ENCODE assay signal across 31 cellular contexts in the genomic region with DNA sequence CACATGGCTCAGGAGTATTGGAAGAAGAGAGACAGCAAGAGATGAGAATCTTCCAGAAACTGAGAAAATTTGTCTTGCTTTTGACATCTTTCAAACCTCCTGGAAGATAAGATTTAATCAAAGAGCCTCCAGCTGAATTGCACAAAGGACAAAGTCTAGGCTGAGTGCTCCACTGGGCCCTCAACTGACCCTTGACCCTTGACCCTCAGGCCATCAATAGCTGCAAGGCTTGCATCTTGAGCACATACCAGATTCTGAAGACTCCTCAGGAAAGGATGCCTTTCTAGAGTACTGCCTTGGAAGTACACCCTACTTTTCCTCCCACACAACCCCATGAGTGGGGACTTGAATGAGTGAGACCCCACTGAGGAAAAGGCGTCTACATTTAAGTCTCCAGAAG.
"Had no signal": no experiment of that assay in that cellular context is flagged by ENCODE, and none has a peak within 500 bp of the region (broad histone marks: within the 10 kb centered on the region; RNA-seq: fewer than 3 reads in every experiment).

No MANE protein-coding gene starts in this region.

- DNase-seq: Karpas-422, MM.1S, MV-4-11, NCI-H1092, NCI-H1105, NCI-H1417 treated with DMSO at 0.1 percent for 48 hours, NCI-H1436 treated with DMSO at 0.1 percent for 48 hours, NCI-H1694 treated with DMSO at 0.1 percent for 48 hours, NCI-H187 treated with DMSO at 0.1 percent for 48 hours, NCI-H2029, NCI-H2081, NCI-H2171 treated with DMSO at 0.1 percent for 48 hours, NCI-H2227 treated with DMSO at 0.1 percent for 48 hours, NCI-H345, NCI-H446 treated with DMSO at 0.1 percent for 48 hours, NCI-H510A, NCI-H524, NCI-H526, NCI-H69, NCI-H748 treated with DMSO at 0.1 percent for 48 hours, NCI-H82, PC-9, SHP77, SIG-M5, SJCRH30, T-cell had no signal

- H3K4me3 Mint-ChIP-seq: T-cell had no signal

- H3K27ac Mint-ChIP-seq: T-cell had no signal

- H3K4me2 ChIP-seq: PC-9 had no signal

- H3K4me3 ChIP-seq: PC-9, SJCRH30, SK-N-MC had no signal

- H3K27me3 Mint-ChIP-seq: T-cell had no signal

- H3K9me3 ChIP-seq: SJCRH30 had no signal

- H3K36me3 ChIP-seq: SJCRH30 had no signal

- H3K4me1 Mint-ChIP-seq: T-cell had no signal

- H3K36me3 Mint-ChIP-seq: T-cell had no signal

- H2AFZ ChIP-seq: PC-9 had no signal

- H3K4me1 ChIP-seq: SJCRH30 had no signal

- H3K27ac ChIP-seq: PC-9, RWPE1, SJCRH30, SK-N-MC had no signal

- ATAC-seq: Panc1, Right ventricle myocardium inferior, SK-N-SH treated with all-trans-retinoic acid at 6 μM for 48 hours, T-cell had no signal
